ENCODE assay signal across 9 cellular contexts in genomic region chr14:20631821-20632389, GRCh38. TPM values are rescaled to one million over a fixed set of nuclear protein-coding genes. Genes with fewer than 3 reads are reported as not detected.
A peak's percentile ranks its signal among the peaks of the same experiment; 100 is the strongest.
DNase-seq lines count a peak whose midpoint lies in the region; ATAC-seq and TF ChIP-seq lines count a peak whose summit lies in the region.
"Had no signal": no experiment of that assay in that cellular context is flagged by ENCODE, and none has a peak within 500 bp of the region (broad histone marks: within the 10 kb centered on the region; RNA-seq: fewer than 3 reads in every experiment).

No MANE protein-coding gene starts in this region.

- TF ChIP-seq CTCF in DOHH2 (IDR thresholded peaks at IDR 0.05; ENCODE audit: low read depth, low read length, poor library complexity, severe bottlenecking) (no peak), heart right ventricle (IDR thresholded peaks at IDR 0.05) (no peak)

- H3K79me2 ChIP-seq in DOHH2 (ENCODE audit: control insufficient read depth, low read length) = no peaks in the 10 kb centered on the region

- H3K36me3 Mint-ChIP-seq in activated naive CD4-positive, alpha-beta T cell treated with anti-CD3 and anti-CD28 coated beads, Interleukin-2, amount 50 U/mL, for 72 hours = peaks cover 0 to 8% of the 10 kb centered on the region in 2 donors

- H3F3A ChIP-seq in DOHH2 (ENCODE audit: control insufficient read depth, insufficient read depth) = 0 out of 2 replicates have a peak, but pooled peaks cover 7% of the 10 kb centered on the region

- H3K27ac Mint-ChIP-seq in activated naive CD4-positive, alpha-beta T cell treated with anti-CD3 and anti-CD28 coated beads, Interleukin-2, amount 50 U/mL, for 72 hours = peak overlapping the region in 1 of 2 donors; percentile 97

- H3K9me3 ChIP-seq in DOHH2 (ENCODE audit: control insufficient read depth, insufficient read depth, low read length) (no peaks in the 10 kb centered on the region), heart right ventricle (no peaks in the 10 kb centered on the region)

- H3K36me3 ChIP-seq in DOHH2 (ENCODE audit: control insufficient read depth, low read length) = no peaks in the 10 kb centered on the region
- H3K36me3 ChIP-seq in heart right ventricle = no peaks in the 10 kb centered on the region

- H3K27me3 ChIP-seq in DOHH2 (ENCODE audit: control insufficient read depth, low read length) (peaks cover 61% of the 10 kb centered on the region), heart right ventricle (peaks cover 0 to 100% (median 59%) of the 10 kb centered on the region in 7 donors)

- peak overlapping the region; percentile 84 for H3K4me2 ChIP-seq in DOHH2 (ENCODE audit: low read length)

- peak; percentile 7 to 11 for ATAC-seq in activated naive CD4-positive, alpha-beta T cell treated with anti-CD3 and anti-CD28 coated beads, Interleukin-2, amount 50 U/mL, for 72 hours
- ATAC-seq in heart right ventricle (peak; percentile 65 to 87 (median 78)), HG03108 (IDR thresholded peaks at IDR 0.05; ENCODE audit: unreplicated experiment) (no peak), GM21423 (IDR thresholded peaks at IDR 0.05; ENCODE audit: unreplicated experiment) (no peak)

- no peaks in the 10 kb centered on the region for H3K9me3 Mint-ChIP-seq in activated naive CD4-positive, alpha-beta T cell treated with anti-CD3 and anti-CD28 coated beads, Interleukin-2, amount 50 U/mL, for 72 hours

- H3K9me2 ChIP-seq in DOHH2 (replicated peaks; ENCODE audit: control insufficient read depth, low read length) = no peaks in the 10 kb centered on the region

- WGBS in heart right ventricle, 2 donors = 1% methylated on average over 19 of the region's 19 CpGs

- intact Hi-C loops in heart right ventricle (cut with DNase I) = loop anchor here in 5 of 10 donors (2.0 to 5.0 kb wide), 2 partner anchors 19 to 50 kb away; partner anchors contain the start of gene RNASE4 (in 5 of the 5)

- H3K4me3 ChIP-seq in DOHH2 (ENCODE audit: low read length) (peak overlapping the region; percentile 71), heart right ventricle (peak overlapping the region in 9 of 10 donors; percentile 2 to 45 (median 28))

- H3K27ac ChIP-seq in DOHH2 (ENCODE audit: low read depth, low read length) (no peak overlapping the region), heart right ventricle (no peak overlapping the region)

- peaks cover 5% of the 10 kb centered on the region for H4K20me1 ChIP-seq in DOHH2 (ENCODE audit: control insufficient read depth, insufficient read depth, low read depth, low read length)

- DNase-seq in HuH-7 (ENCODE audit: low spot score) (peak; percentile 48), heart right ventricle (peak; percentile 50 to 65), pons (ENCODE audit: low spot score) (peak; percentile 46)
- peak in 1 of 2 donors; percentile 11 for DNase-seq in activated naive CD4-positive, alpha-beta T cell treated with anti-CD3 and anti-CD28 coated beads, Interleukin-2, amount 50 U/mL, for 72 hours (ENCODE audit: low spot score in 2 of 2)
- DNase-seq in stimulated activated CD4-positive, alpha-beta T cell treated with anti-CD3 and anti-CD28 coated beads, Interleukin-15, amount 100 ng/mL, for 24 hours = no peak

- H3K4me1 ChIP-seq in DOHH2 (ENCODE audit: control insufficient read depth, low read length) (peaks cover 36% of the 10 kb centered on the region), heart right ventricle (peaks cover 0 to 44% (median 23%) of the 10 kb centered on the region in 9 donors)

RNA-seq across cellular contexts. Expression of gene OR6S1, which starts 9.6 kb away (rescaled TPM):
- total RNA-seq in activated naive CD4-positive, alpha-beta T cell treated with anti-CD3 and anti-CD28 coated beads, Interleukin-2, amount 50 U/mL, for 72 hours = not detected
- not detected for total RNA-seq in heart right ventricle
- not detected for polyA plus RNA-seq in heart right ventricle
- total RNA-seq: T-helper 2 cell treated with Interferon-gamma antibody and Interleukin-4, amounts not matched to agents 100 ng/mL and 5 ng/mL, for 36 hours had no signal

RNA-seq across cellular contexts. Expression of gene RNASE12, which starts 40.7 kb away (rescaled TPM):
- total RNA-seq in activated naive CD4-positive, alpha-beta T cell treated with anti-CD3 and anti-CD28 coated beads, Interleukin-2, amount 50 U/mL, for 72 hours = not detected
- not detected for total RNA-seq in heart right ventricle
- polyA plus RNA-seq in heart right ventricle = not detected
- total RNA-seq: T-helper 2 cell treated with Interferon-gamma antibody and Interleukin-4, amounts not matched to agents 100 ng/mL and 5 ng/mL, for 36 hours had no signal

RNA-seq across cellular contexts. Expression of gene RNASE11, which starts 44.1 kb away (rescaled TPM):
- total RNA-seq in activated naive CD4-positive, alpha-beta T cell treated with anti-CD3 and anti-CD28 coated beads, Interleukin-2, amount 50 U/mL, for 72 hours = not detected
- total RNA-seq in heart right ventricle = not detected
- polyA plus RNA-seq in heart right ventricle = not detected
- total RNA-seq: T-helper 2 cell treated with Interferon-gamma antibody and Interleukin-4, amounts not matched to agents 100 ng/mL and 5 ng/mL, for 36 hours had no signal

RNA-seq across cellular contexts. Expression of gene RNASE4, which starts 52.5 kb away (rescaled TPM):
- total RNA-seq in activated naive CD4-positive, alpha-beta T cell treated with anti-CD3 and anti-CD28 coated beads, Interleukin-2, amount 50 U/mL, for 72 hours = under 1 TPM; 0.23 to 0.60 TPM
- total RNA-seq in heart right ventricle = 10 to 100 TPM in 2 of 10 donors, 1 to 10 TPM in 8; 2.3 to 13.6 (median 4.4) TPM
- polyA plus RNA-seq in heart right ventricle = 10 to 100 TPM; 11.2 to 16.2 TPM

RNA-seq across cellular contexts. Expression of gene ANG, which starts 56.7 kb away (rescaled TPM):
- total RNA-seq in activated naive CD4-positive, alpha-beta T cell treated with anti-CD3 and anti-CD28 coated beads, Interleukin-2, amount 50 U/mL, for 72 hours = 1 to 10 TPM in 1 of 2 donors, under 1 TPM in 1; 0.48 to 4.1 TPM
- 1 to 10 TPM in 9 of 10 donors, under 1 TPM in 1; 0.79 to 4.1 (median 2.2) TPM for total RNA-seq in heart right ventricle
- 1 to 10 TPM; 5.4 to 7.0 TPM for polyA plus RNA-seq in heart right ventricle

Comparison
In these comparisons a context has a peak if more than half of its experiments do, and no peak if none do; other contexts are left out.
1. ATAC-seq: peak in activated naive CD4-positive, alpha-beta T cell treated with anti-CD3 and anti-CD28 coated beads, Interleukin-2, amount 50 U/mL, for 72 hours (2 of 2) and heart right ventricle (8 of 8); none in HG03108 (single experiment) and GM21423 (single experiment).